ENCODE assay signal across 6 cellular contexts in the genomic region with DNA sequence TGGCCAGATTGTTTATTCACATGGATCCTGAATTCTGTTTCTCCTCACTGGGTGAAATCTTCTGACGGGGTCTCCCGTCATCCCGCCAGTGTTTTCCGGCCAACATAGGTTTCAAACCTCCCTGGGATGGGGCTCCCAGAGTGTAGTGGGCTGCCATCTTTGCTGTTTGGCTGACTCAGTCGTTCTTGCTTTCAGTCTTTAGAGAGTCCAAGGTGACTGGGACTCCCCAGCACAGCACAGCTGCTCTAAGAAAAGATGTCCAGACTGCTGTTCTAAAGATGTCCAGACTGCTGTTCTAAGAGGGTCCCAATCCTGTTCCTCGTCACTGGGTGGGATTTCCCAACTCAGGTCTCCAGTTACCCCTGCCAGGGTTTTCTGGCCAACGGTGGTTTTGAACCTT.
"Had no signal": no experiment of that assay in that cellular context is flagged by ENCODE, and none has a peak within 500 bp of the region (broad histone marks: within the 10 kb centered on the region; RNA-seq: fewer than 3 reads in every experiment).

No MANE protein-coding gene starts in this region.

- H3K27ac Mint-ChIP-seq: IgD-negative memory B cell had no signal

- H3K4me3 Mint-ChIP-seq: IgD-negative memory B cell had no signal

- H3K4me1 Mint-ChIP-seq: IgD-negative memory B cell had no signal

- H3K4me3 ChIP-seq: K562 had no signal

- DNase-seq: IMR-90, KBM-7 had no signal

- ATAC-seq: HepG2, K562 had no signal

- H3K36me3 Mint-ChIP-seq: IgD-negative memory B cell had no signal

- H3K27ac ChIP-seq: HL-60 had no signal
